Comparison of ENCODE assay signal across 9 cellular contexts in the genomic region with DNA sequence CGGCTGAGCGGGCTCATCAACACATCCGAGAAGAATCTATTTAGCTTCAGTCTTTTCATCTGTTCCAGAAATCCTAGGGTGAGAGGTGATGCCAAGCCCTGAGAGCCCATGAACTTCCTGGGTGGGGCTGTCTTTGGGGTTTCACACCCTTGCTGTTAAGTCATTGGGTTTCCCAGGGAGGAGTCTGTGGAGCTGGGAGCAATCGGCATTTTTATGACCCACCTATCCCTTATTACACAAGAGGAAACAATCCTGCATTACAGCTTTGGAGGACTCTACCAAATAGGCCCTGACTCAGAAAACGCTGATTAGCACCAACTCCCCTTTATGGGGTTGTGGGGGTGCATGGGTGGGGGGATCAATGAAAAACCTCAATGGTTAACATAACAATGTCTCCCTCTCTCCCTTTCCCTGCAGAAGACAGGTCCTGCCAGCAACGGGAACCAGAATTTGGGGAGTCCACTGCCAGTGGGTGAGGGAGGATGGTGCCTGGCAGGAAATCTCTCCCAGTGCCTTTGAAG. TPM values are rescaled to one million over a fixed set of nuclear protein-coding genes. Genes with fewer than 3 reads are reported as not detected.
A peak's percentile ranks its signal among the peaks of the same experiment; 100 is the strongest.
DNase-seq lines count a peak whose midpoint lies in the region; ATAC-seq and TF ChIP-seq lines count a peak whose summit lies in the region.
"Had no signal": no experiment of that assay in that cellular context is flagged by ENCODE, and none has a peak within 500 bp of the region (broad histone marks: within the 10 kb centered on the region; RNA-seq: fewer than 3 reads in every experiment).

No MANE protein-coding gene starts in this region.

- H3K4me3 ChIP-seq in tibial nerve = no peak overlapping the region

- ATAC-seq in activated naive CD4-positive, alpha-beta T cell treated with anti-CD3 and anti-CD28 coated beads, Interleukin-2, amount 50 U/mL, for 72 hours = no peak
- no peak for ATAC-seq in SK-N-SH treated with all-trans-retinoic acid at 6 μM for 48 hours

- TF ChIP-seq POLR2A in tibial nerve (IDR thresholded peaks at IDR 0.05) = no peak

- no peaks in the 10 kb centered on the region for H3K9me3 Mint-ChIP-seq in activated naive CD4-positive, alpha-beta T cell treated with anti-CD3 and anti-CD28 coated beads, Interleukin-2, amount 50 U/mL, for 72 hours
- H3K9me3 Mint-ChIP-seq in immature natural killer cell = no peaks in the 10 kb centered on the region

- H3K4me1 Mint-ChIP-seq in immature natural killer cell = peaks cover 44 to 55% of the 10 kb centered on the region in 2 donors

- peak overlapping the region in 3 of 4 donors; percentile 56 to 73 (median 58) for H3K27ac ChIP-seq in tibial nerve

- peak; percentile 62 for DNase-seq in activated effector memory CD4-positive, alpha-beta T cell treated with anti-CD3 and anti-CD28 coated beads, Interleukin-2, amount 50 U/mL, for 16 hours
- no peak for DNase-seq in activated effector memory CD4-positive, alpha-beta T cell treated with Interleukin-2 at 50 U/mL for 16 hours
- no peak for DNase-seq in activated naive CD4-positive, alpha-beta T cell treated with anti-CD3 and anti-CD28 coated beads, Interleukin-2, amount 50 U/mL, for 72 hours (ENCODE audit: low spot score in 2 of 2)
- DNase-seq in immature natural killer cell (peak in 1 of 3 donors; percentile 22), tibial nerve (ENCODE audit: low spot score in 2 of 2) (no peak), GM13976 (ENCODE audit: low spot score) (no peak), NCI-H526 treated with DMSO at 0.1 percent for 48 hours (lab: John Stamatoyannopoulos, UW) (no peak)
- DNase-seq: cerebellar nuclear complex had no signal

- in situ Hi-C loops in GM13976 (cut with MboI; ENCODE audit: low sequenced_read_pairs, unreplicated experiment) = no loop called here

- peaks cover 3 to 98% (median 41%) of the 10 kb centered on the region in 3 donors for H3K36me3 ChIP-seq in tibial nerve

- peak overlapping the region; percentile 68 to 82 for H3K27ac Mint-ChIP-seq in activated naive CD4-positive, alpha-beta T cell treated with anti-CD3 and anti-CD28 coated beads, Interleukin-2, amount 50 U/mL, for 72 hours
- H3K27ac Mint-ChIP-seq in immature natural killer cell = peak overlapping the region; percentile 70 to 90 (median 86)

- 60 to 73% methylated on average over 6 of the region's 6 CpGs for WGBS in tibial nerve, 2 donors

- H3K36me3 Mint-ChIP-seq in activated naive CD4-positive, alpha-beta T cell treated with anti-CD3 and anti-CD28 coated beads, Interleukin-2, amount 50 U/mL, for 72 hours = peaks cover 31 to 45% of the 10 kb centered on the region in 2 donors
- peaks cover 17 to 72% (median 19%) of the 10 kb centered on the region in 3 donors for H3K36me3 Mint-ChIP-seq in immature natural killer cell

- TF ChIP-seq CTCF in tibial nerve (IDR thresholded peaks at IDR 0.05) = no peak
- no peak for TF ChIP-seq CTCF in GM13976 (IDR thresholded peaks at IDR 0.05; ENCODE audit: borderline replicate concordance, control extremely low read depth, extremely low read depth, insufficient read depth, missing control alignments)

- H3K27me3 Mint-ChIP-seq in immature natural killer cell (ENCODE audit: low read depth in 3 of 3) = peaks cover 19 to 24% (median 21%) of the 10 kb centered on the region in 3 donors

- no peaks in the 10 kb centered on the region for H3K9me3 ChIP-seq in tibial nerve

- peaks cover 0 to 43% (median 3%) of the 10 kb centered on the region in 4 donors for H3K4me1 ChIP-seq in tibial nerve

- TF ChIP-seq EP300 in tibial nerve (IDR thresholded peaks at IDR 0.05) = peak in 1 of 2 donors; percentile 12

- H3K4me3 Mint-ChIP-seq in immature natural killer cell = peak overlapping the region; percentile 36 to 60 (median 56)

- H3K27me3 ChIP-seq in tibial nerve = no peaks in the 10 kb centered on the region

TF ChIP-seq in SK-N-SH treated with all-trans-retinoic acid at 6 μM for 48 hours, 23 proteins besides CTCF, POLR2A, EP300 and RAD21:
- no peak for TF ChIP-seq ZFP30 (CRISPR knock-in tag; IDR thresholded peaks at IDR 0.05)
- TF ChIP-seq CSDC2 (CRISPR knock-in tag; IDR thresholded peaks at IDR 0.05) = no peak
- TF ChIP-seq TOX (CRISPR knock-in tag; IDR thresholded peaks at IDR 0.05; ENCODE audit: borderline replicate concordance) = no peak
- no peak for TF ChIP-seq ARNTL (CRISPR knock-in tag; IDR thresholded peaks at IDR 0.05; ENCODE audit: borderline replicate concordance, low read depth)
- TF ChIP-seq, protein P1, sequence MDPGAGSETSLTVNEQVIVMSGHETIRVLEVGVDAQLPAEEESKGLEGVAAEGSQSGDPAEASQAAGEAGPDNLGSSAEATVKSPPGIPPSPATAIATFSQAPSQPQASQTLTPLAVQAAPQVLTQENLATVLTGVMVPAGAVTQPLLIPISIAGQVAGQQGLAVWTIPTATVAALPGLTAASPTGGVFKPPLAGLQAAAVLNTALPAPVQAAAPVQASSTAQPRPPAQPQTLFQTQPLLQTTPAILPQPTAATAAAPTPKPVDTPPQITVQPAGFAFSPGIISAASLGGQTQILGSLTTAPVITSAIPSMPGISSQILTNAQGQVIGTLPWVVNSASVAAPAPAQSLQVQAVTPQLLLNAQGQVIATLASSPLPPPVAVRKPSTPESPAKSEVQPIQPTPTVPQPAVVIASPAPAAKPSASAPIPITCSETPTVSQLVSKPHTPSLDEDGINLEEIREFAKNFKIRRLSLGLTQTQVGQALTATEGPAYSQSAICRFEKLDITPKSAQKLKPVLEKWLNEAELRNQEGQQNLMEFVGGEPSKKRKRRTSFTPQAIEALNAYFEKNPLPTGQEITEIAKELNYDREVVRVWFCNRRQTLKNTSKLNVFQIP (CRISPR knock-in tag; IDR thresholded peaks at IDR 0.05; ENCODE audit: borderline replicate concordance, low read depth) = no peak

RNA-seq across cellular contexts. Expression of gene EZR, which starts 46.3 kb away (rescaled TPM):
- 100 to 1,000 TPM; 187 to 207 TPM for total RNA-seq in activated naive CD4-positive, alpha-beta T cell treated with anti-CD3 and anti-CD28 coated beads, Interleukin-2, amount 50 U/mL, for 72 hours
- 100 to 1,000 TPM; 129 to 153 (median 139) TPM for polyA plus RNA-seq in immature natural killer cell
- total RNA-seq in tibial nerve = 100 to 1,000 TPM in 3 of 4 donors, 10 to 100 TPM in 1; 83.7 to 168 (median 144) TPM
